1 cellular context compared by ENCODE assay signal in the genomic region with DNA sequence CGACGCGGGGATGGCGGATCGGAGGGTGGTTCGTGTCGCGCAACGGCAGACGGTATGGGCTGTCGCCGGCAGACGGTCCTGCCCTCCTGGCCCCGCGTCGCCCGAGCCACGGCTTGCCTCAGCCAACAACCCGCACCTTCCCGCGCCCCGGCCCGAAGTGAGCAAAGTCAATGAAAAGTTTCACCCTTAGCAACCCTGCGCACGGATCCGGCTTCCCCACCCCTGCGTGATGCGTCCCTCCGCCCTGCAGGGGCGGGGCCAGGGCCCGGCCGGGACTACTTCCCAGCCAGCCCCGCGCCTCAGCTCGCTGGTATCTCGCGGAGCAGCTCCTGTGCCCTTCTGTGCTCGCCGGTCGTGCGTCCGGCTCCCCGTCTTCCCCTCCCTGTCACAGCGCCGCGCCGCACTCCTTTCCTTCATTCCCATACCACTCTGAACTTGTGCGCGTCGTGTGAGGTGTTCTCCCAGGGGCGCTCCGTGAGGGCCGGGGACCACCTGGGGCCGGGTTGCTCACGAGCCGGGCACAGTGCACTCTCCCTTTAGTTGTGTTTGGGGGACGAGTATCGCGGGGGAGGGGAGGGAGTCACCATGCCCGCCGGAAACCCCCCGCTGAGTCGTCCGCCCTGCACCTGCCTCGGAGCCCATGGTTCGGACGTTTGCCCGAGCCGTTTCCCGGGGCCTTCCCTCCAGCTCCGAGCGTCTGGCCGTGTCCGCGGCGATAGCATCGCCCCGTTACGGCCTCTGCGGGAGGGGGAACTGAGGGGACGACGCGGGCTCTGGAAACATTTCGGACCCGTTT.
A peak's percentile ranks its signal among the peaks of the same experiment; 100 is the strongest.
TF ChIP-seq lines count a peak whose summit lies in the region.

A gene with protein sequence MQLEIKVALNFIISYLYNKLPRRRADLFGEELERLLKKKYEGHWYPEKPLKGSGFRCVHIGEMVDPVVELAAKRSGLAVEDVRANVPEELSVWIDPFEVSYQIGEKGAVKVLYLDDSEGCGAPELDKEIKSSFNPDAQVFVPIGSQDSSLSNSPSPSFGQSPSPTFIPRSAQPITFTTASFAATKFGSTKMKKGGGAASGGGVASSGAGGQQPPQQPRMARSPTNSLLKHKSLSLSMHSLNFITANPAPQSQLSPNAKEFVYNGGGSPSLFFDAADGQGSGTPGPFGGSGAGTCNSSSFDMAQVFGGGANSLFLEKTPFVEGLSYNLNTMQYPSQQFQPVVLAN (minus strand): TSS at position 163 of the 796 bp plus-strand sequence. CDS start 9,456 bp downstream, outside the sequence.

TF ChIP-seq in A549, 52 proteins besides CTCF, POLR2A, EP300 and RAD21 (continued from another document):
- TF ChIP-seq NPAS2 (CRISPR knock-in tag; IDR thresholded peaks at IDR 0.05; ENCODE audit: borderline replicate concordance) (no peak), KDM1A (IDR thresholded peaks at IDR 0.05; ENCODE audit: low read depth) (no peak), EHF (CRISPR knock-in tag; IDR thresholded peaks at IDR 0.05) (no peak), CHD2 (IDR thresholded peaks at IDR 0.05; ENCODE audit: low read length, partially characterized antibody) (peak; percentile 86), USF2 (IDR thresholded peaks at IDR 0.05) (no peak), RCOR1 (IDR thresholded peaks at IDR 0.05; ENCODE audit: low read depth, low read length) (no peak), NR3C1 (IDR thresholded peaks at IDR 0.05) (no peak), JUN (IDR thresholded peaks at IDR 0.05) (peak; percentile 92 to 96; a peak in 4 of 5 replicates), E2F6 (IDR thresholded peaks at IDR 0.05; ENCODE audit: borderline replicate concordance, low read depth) (peak; percentile 53), HOXB5 (CRISPR knock-in tag; IDR thresholded peaks at IDR 0.05) (no peak), TP53 (CRISPR knock-in tag; IDR thresholded peaks at IDR 0.05) (no peak; the same call in 1 of the 2 replicates), ESRRA (IDR thresholded peaks at IDR 0.05; ENCODE audit: borderline replicate concordance, low read length) (peak; percentile 56; the same call in 1 of the 2 replicates), NFE2L2 (conservative IDR thresholded peaks at IDR 0.05; ENCODE audit: low read length) (no peak), RARB (CRISPR knock-in tag; IDR thresholded peaks at IDR 0.05) (peak; percentile 84; the same call in 1 of the 2 replicates), MYC (IDR thresholded peaks at IDR 0.05; ENCODE audit: borderline replicate concordance, low read length) (peak; percentile 56; the same call in 1 of the 2 replicates), ZSCAN20 (CRISPR knock-in tag; IDR thresholded peaks at IDR 0.05) (no peak), CEBPB (IDR thresholded peaks at IDR 0.05) (peak in 1 of 2 experiments; percentile 16; a peak in 1 of 4 replicates), HOXB13 (CRISPR knock-in tag; IDR thresholded peaks at IDR 0.05; ENCODE audit: low read depth) (no peak), PHF8 (IDR thresholded peaks at IDR 0.05; ENCODE audit: borderline replicate concordance, low read depth) (0 out of 2 replicates have a peak, but pooled peaks have one; percentile 32), ZNF302 (CRISPR knock-in tag; IDR thresholded peaks at IDR 0.05) (no peak), BHLHE40 (IDR thresholded peaks at IDR 0.05; ENCODE audit: low read depth, low read length) (no peak), SREBF2 (IDR thresholded peaks at IDR 0.05) (no peak)
- TF ChIP-seq, protein P1, sequence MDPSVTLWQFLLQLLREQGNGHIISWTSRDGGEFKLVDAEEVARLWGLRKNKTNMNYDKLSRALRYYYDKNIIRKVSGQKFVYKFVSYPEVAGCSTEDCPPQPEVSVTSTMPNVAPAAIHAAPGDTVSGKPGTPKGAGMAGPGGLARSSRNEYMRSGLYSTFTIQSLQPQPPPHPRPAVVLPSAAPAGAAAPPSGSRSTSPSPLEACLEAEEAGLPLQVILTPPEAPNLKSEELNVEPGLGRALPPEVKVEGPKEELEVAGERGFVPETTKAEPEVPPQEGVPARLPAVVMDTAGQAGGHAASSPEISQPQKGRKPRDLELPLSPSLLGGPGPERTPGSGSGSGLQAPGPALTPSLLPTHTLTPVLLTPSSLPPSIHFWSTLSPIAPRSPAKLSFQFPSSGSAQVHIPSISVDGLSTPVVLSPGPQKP (IDR thresholded peaks at IDR 0.05; ENCODE audit: low read depth, low read length): no peak
- TF ChIP-seq, protein P2, sequence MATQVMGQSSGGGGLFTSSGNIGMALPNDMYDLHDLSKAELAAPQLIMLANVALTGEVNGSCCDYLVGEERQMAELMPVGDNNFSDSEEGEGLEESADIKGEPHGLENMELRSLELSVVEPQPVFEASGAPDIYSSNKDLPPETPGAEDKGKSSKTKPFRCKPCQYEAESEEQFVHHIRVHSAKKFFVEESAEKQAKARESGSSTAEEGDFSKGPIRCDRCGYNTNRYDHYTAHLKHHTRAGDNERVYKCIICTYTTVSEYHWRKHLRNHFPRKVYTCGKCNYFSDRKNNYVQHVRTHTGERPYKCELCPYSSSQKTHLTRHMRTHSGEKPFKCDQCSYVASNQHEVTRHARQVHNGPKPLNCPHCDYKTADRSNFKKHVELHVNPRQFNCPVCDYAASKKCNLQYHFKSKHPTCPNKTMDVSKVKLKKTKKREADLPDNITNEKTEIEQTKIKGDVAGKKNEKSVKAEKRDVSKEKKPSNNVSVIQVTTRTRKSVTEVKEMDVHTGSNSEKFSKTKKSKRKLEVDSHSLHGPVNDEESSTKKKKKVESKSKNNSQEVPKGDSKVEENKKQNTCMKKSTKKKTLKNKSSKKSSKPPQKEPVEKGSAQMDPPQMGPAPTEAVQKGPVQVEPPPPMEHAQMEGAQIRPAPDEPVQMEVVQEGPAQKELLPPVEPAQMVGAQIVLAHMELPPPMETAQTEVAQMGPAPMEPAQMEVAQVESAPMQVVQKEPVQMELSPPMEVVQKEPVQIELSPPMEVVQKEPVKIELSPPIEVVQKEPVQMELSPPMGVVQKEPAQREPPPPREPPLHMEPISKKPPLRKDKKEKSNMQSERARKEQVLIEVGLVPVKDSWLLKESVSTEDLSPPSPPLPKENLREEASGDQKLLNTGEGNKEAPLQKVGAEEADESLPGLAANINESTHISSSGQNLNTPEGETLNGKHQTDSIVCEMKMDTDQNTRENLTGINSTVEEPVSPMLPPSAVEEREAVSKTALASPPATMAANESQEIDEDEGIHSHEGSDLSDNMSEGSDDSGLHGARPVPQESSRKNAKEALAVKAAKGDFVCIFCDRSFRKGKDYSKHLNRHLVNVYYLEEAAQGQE (IDR thresholded peaks at IDR 0.05): peak; percentile 25; the same call in 1 of the 2 replicates
- TF ChIP-seq, protein P3, sequence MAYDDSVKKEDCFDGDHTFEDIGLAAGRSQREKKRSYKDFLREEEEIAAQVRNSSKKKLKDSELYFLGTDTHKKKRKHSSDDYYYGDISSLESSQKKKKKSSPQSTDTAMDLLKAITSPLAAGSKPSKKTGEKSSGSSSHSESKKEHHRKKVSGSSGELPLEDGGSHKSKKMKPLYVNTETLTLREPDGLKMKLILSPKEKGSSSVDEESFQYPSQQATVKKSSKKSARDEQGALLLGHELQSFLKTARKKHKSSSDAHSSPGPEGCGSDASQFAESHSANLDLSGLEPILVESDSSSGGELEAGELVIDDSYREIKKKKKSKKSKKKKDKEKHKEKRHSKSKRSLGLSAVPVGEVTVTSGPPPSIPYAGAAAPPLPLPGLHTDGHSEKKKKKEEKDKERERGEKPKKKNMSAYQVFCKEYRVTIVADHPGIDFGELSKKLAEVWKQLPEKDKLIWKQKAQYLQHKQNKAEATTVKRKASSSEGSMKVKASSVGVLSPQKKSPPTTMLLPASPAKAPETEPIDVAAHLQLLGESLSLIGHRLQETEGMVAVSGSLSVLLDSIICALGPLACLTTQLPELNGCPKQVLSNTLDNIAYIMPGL (CRISPR knock-in tag; IDR thresholded peaks at IDR 0.05; ENCODE audit: borderline replicate concordance): no peak
